13 cellular contexts compared by ENCODE assay signal in genomic region chr9:119795395-119795794, GRCh38.
DNase-seq lines count a peak whose midpoint lies in the region; ATAC-seq, FAIRE-seq and TF ChIP-seq lines count a peak whose summit lies in the region.
"Had no signal": no experiment of that assay in that cellular context is flagged by ENCODE, and none has a peak within 500 bp of the region (broad histone marks: within the 10 kb centered on the region; RNA-seq: fewer than 3 reads in every experiment).

No MANE protein-coding gene starts in this region.

- ATAC-seq in HG02885 (IDR thresholded peaks at IDR 0.05; ENCODE audit: poor library complexity, unreplicated experiment) (peak; percentile 59), HG03521 (IDR thresholded peaks at IDR 0.05; ENCODE audit: unreplicated experiment) (peak; percentile 63), GM21381 (IDR thresholded peaks at IDR 0.05; ENCODE audit: unreplicated experiment) (no peak)
- ATAC-seq: HCT116 had no signal

- no peaks in the 10 kb centered on the region for H3K4me1 Mint-ChIP-seq in activated CD4-positive, alpha-beta memory T cell treated with anti-CD3 and anti-CD28 coated beads for 36 hours (ENCODE audit: low read depth)

- H3K27me3 ChIP-seq in GM06990 (replicated peaks; ENCODE audit: control insufficient read depth, insufficient read depth, low read length), result peaks cover 2% of the 10 kb centered on the region; the same call in 1 of the 2 replicates
- H3K27me3 ChIP-seq: BLaER1 had no signal

- no peaks in the 10 kb centered on the region for H3K36me3 ChIP-seq in GM06990 (ENCODE audit: control insufficient read depth, insufficient read depth, low read length)
- H3K36me3 ChIP-seq: BLaER1 had no signal

- peaks cover 2% of the 10 kb centered on the region for H3K9me3 Mint-ChIP-seq in activated CD4-positive, alpha-beta memory T cell treated with anti-CD3 and anti-CD28 coated beads for 36 hours

- H3K4me3 ChIP-seq in GM06990 (replicated peaks; ENCODE audit: low read depth, low read length), result no peak overlapping the region
- H3K4me3 ChIP-seq: BLaER1 had no signal

- no peaks in the 10 kb centered on the region for H3K27me3 Mint-ChIP-seq in activated CD4-positive, alpha-beta memory T cell treated with anti-CD3 and anti-CD28 coated beads for 36 hours

- POLR2A ChIA-PET in activated CD4-positive, alpha-beta memory T cell treated with anti-CD3 and anti-CD28 coated beads for 36 hours (lab: Charles Lee), result no interaction called here

- DNase-seq in GM06990 (ENCODE audit: extremely low read depth, insufficient read length) (peak; percentile 0), GM18507 (ENCODE audit: extremely low spot score, insufficient read length, low read depth) (no peak), UCSD-AML1 (lab: John Stamatoyannopoulos, UW; ENCODE audit: unreplicated experiment) (no peak)
- no peak for DNase-seq in activated CD4-positive, alpha-beta memory T cell treated with anti-CD3 and anti-CD28 coated beads for 36 hours
- DNase-seq: 8988T, AML-193, Calu3 had no signal

- H3K36me3 Mint-ChIP-seq in activated CD4-positive, alpha-beta memory T cell treated with anti-CD3 and anti-CD28 coated beads for 36 hours, result no peaks in the 10 kb centered on the region

- TF ChIP-seq CTCF in GM06990 (IDR thresholded peaks at IDR 0.05; ENCODE audit: insufficient read depth, low read length, poor library complexity, severe bottlenecking), result no peak

- intact Hi-C loops in activated CD4-positive, alpha-beta memory T cell treated with anti-CD3 and anti-CD28 coated beads for 36 hours (cut with micrococcal nuclease), result no loop called here

- H3K27ac Mint-ChIP-seq in activated CD4-positive, alpha-beta memory T cell treated with anti-CD3 and anti-CD28 coated beads for 36 hours, result no peak overlapping the region

- CTCF ChIA-PET in activated CD4-positive, alpha-beta memory T cell treated with anti-CD3 and anti-CD28 coated beads for 36 hours (lab: Charles Lee), result no interaction called here

- peak; percentile 9 for FAIRE-seq in GM18507 (lab: Jason Lieb, UNC)
- FAIRE-seq: GM19239 had no signal

- no peak overlapping the region for H3K4me3 Mint-ChIP-seq in activated CD4-positive, alpha-beta memory T cell treated with anti-CD3 and anti-CD28 coated beads for 36 hours
